In the genomic region with DNA sequence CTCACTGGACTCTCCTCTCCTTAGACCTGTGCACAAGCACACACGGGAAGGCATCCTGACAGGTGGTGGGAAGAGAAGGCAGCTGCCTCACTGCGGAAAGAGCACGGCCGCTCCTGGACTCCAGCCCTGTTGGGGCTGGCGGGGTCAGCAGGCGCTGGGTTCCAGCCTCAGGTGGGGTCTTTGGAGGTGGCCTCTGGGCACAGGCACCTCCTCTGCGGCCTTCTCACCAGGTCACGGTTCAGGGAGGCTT, we compare ENCODE assay signal across 1 cellular context.
TF ChIP-seq lines count a peak whose summit lies in the region.

No MANE protein-coding gene starts in this region.

TF ChIP-seq in IMR-90, 13 proteins besides CTCF, POLR2A, EP300 and RAD21 (continued from another document):
- TF ChIP-seq, protein P1, sequence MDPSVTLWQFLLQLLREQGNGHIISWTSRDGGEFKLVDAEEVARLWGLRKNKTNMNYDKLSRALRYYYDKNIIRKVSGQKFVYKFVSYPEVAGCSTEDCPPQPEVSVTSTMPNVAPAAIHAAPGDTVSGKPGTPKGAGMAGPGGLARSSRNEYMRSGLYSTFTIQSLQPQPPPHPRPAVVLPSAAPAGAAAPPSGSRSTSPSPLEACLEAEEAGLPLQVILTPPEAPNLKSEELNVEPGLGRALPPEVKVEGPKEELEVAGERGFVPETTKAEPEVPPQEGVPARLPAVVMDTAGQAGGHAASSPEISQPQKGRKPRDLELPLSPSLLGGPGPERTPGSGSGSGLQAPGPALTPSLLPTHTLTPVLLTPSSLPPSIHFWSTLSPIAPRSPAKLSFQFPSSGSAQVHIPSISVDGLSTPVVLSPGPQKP (IDR thresholded peaks at IDR 0.05; ENCODE audit: borderline replicate concordance, low read depth, low read length) = no peak
- TF ChIP-seq, protein P2, sequence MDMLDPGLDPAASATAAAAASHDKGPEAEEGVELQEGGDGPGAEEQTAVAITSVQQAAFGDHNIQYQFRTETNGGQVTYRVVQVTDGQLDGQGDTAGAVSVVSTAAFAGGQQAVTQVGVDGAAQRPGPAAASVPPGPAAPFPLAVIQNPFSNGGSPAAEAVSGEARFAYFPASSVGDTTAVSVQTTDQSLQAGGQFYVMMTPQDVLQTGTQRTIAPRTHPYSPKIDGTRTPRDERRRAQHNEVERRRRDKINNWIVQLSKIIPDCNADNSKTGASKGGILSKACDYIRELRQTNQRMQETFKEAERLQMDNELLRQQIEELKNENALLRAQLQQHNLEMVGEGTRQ (IDR thresholded peaks at IDR 0.05; ENCODE audit: low read depth, low read length) = no peak
- no peak for TF ChIP-seq NFE2L2 (IDR thresholded peaks at IDR 0.05; ENCODE audit: low read depth, low read length)
- TF ChIP-seq CEBPB (IDR thresholded peaks at IDR 0.05; ENCODE audit: low read depth, low read length) = no peak
- no peak for TF ChIP-seq MAFK (IDR thresholded peaks at IDR 0.05; ENCODE audit: low read depth, low read length)
- no peak for TF ChIP-seq SMC3 (IDR thresholded peaks at IDR 0.05; ENCODE audit: low read depth, low read length)
- TF ChIP-seq MAZ (IDR thresholded peaks at IDR 0.05; ENCODE audit: borderline replicate concordance, low read depth, low read length) = no peak
- no peak for TF ChIP-seq CHD1 (IDR thresholded peaks at IDR 0.05; ENCODE audit: low read depth, low read length)
- TF ChIP-seq RCOR1 (IDR thresholded peaks at IDR 0.05; ENCODE audit: insufficient replicate concordance, low read length) = no peak
- TF ChIP-seq FOS (IDR thresholded peaks at IDR 0.05; ENCODE audit: low read depth, low read length) = no peak
